In genomic region chr3:185677146-185677829, GRCh38 we compare ENCODE assay signal across 8 cellular contexts.
DNase-seq lines count a peak whose midpoint lies in the region; ATAC-seq and TF ChIP-seq lines count a peak whose summit lies in the region.

No MANE protein-coding gene starts in this region.

- TF ChIP-seq CTCF in mucosa of descending colon (IDR thresholded peaks at IDR 0.05): peak; percentile 33

- H3K27me3 Mint-ChIP-seq in T-helper 17 cell: peaks cover 36% of the 10 kb centered on the region

- DNase-seq in DMS153 treated with DMSO at 0.1 percent for 48 hours (lab: John Stamatoyannopoulos, UW; ENCODE audit: unreplicated experiment): peak; percentile 25
- peak; percentile 57 for DNase-seq in HEK293T (ENCODE audit: extremely low spot score)
- peak; percentile 87 for DNase-seq in NOMO-1 treated with DMSO at 0.1 percent for 48 hours (lab: John Stamatoyannopoulos, UW; ENCODE audit: unreplicated experiment)
- peak; percentile 85 for DNase-seq in dedifferentiated amniotic fluid mesenchymal stem cell (ENCODE audit: extremely low spot score)
- DNase-seq in mucosa of descending colon: peak in 1 of 3 donors; percentile 75
- DNase-seq in T-helper 17 cell: no peak
- DNase-seq in activated CD4-positive, CD25-positive, alpha-beta regulatory T cell treated with anti-CD3 and anti-CD28 coated beads, Interleukin-2, amount 50 U/mL, for 72 hours: no peak
- DNase-seq in DMS79 treated with DMSO at 0.1 percent for 48 hours (lab: John Stamatoyannopoulos, UW): no peak

- H3K9me3 ChIP-seq in mucosa of descending colon: no peaks in the 10 kb centered on the region
- peaks cover 3% of the 10 kb centered on the region for H3K9me3 ChIP-seq in T-helper 17 cell (ENCODE audit: control insufficient read depth, low read length, poor library complexity, severe bottlenecking)

- no peaks in the 10 kb centered on the region for H3K4me1 Mint-ChIP-seq in T-helper 17 cell

- H3K4me3 Mint-ChIP-seq in T-helper 17 cell: no peak overlapping the region

- H3K27ac Mint-ChIP-seq in T-helper 17 cell: no peak overlapping the region

- POLR2A ChIA-PET in HEK293T (lab: Yijun Ruan, JAX): no interaction called here

- no peak overlapping the region for H3K4me3 ChIP-seq in mucosa of descending colon

- ATAC-seq in mucosa of descending colon: peak; percentile 86
- ATAC-seq in T-helper 17 cell: no peak

- intact Hi-C loops in mucosa of descending colon (cut with DNase I, micrococcal nuclease): loop anchor here in 1 of 2 donors (5.0 kb wide), 1 partner anchor 90 kb away; no protein-coding TSS in a partner anchor

- H3K36me3 Mint-ChIP-seq in T-helper 17 cell (ENCODE audit: low read depth): peaks cover 2% of the 10 kb centered on the region

- CTCF ChIA-PET in HEK293T (lab: Yijun Ruan, JAX): interaction anchor here (0.6 to 1.9 kb wide), 8 partner anchors 17 to 208 kb away, joined by 3 to 7 read pairs (median 5); no protein-coding TSS in a partner anchor

- no peaks in the 10 kb centered on the region for H3K4me1 ChIP-seq in mucosa of descending colon (ENCODE audit: low read depth)

- peaks cover 4% of the 10 kb centered on the region for H3K36me3 ChIP-seq in mucosa of descending colon (ENCODE audit: low read depth)

TF ChIP-seq in HEK293T, 16 proteins besides CTCF, POLR2A, EP300 and RAD21:
- no peak for TF ChIP-seq FOXM1 (IDR thresholded peaks at IDR 0.05; ENCODE audit: borderline replicate concordance)
- no peak for TF ChIP-seq L3MBTL2 (conservative IDR thresholded peaks at IDR 0.05)
- TF ChIP-seq SP1 (IDR thresholded peaks at IDR 0.05): no peak
- TF ChIP-seq ELF4 (IDR thresholded peaks at IDR 0.05): no peak
- TF ChIP-seq SUZ12 (IDR thresholded peaks at IDR 0.05): no peak
- no peak for TF ChIP-seq HDGF (IDR thresholded peaks at IDR 0.05; ENCODE audit: borderline replicate concordance)
- no peak for TF ChIP-seq PKNOX1 (IDR thresholded peaks at IDR 0.05)
- no peak for TF ChIP-seq TARDBP (IDR thresholded peaks at IDR 0.05)
- TF ChIP-seq LEF1 (IDR thresholded peaks at IDR 0.05; ENCODE audit: borderline replicate concordance): no peak
- no peak for TF ChIP-seq CTBP1 (IDR thresholded peaks at IDR 0.05; ENCODE audit: borderline replicate concordance)
- TF ChIP-seq BHLHE40 (IDR thresholded peaks at IDR 0.05; ENCODE audit: borderline replicate concordance): no peak
- no peak for TF ChIP-seq ARNT (IDR thresholded peaks at IDR 0.05)
- no peak for TF ChIP-seq ZNF384 (IDR thresholded peaks at IDR 0.05)
TF ChIP-seq in HEK293T: peak in this region for 0.

Comparison
In these comparisons a context has a peak if more than half of its experiments do, and no peak if none do; other contexts are left out.
1. DNase-seq: peak in DMS153 treated with DMSO at 0.1 percent for 48 hours (single experiment), HEK293T (single experiment), NOMO-1 treated with DMSO at 0.1 percent for 48 hours (single experiment) and dedifferentiated amniotic fluid mesenchymal stem cell (single experiment); none in T-helper 17 cell (0 of 3), activated CD4-positive, CD25-positive, alpha-beta regulatory T cell treated with anti-CD3 and anti-CD28 coated beads, Interleukin-2, amount 50 U/mL, for 72 hours (single experiment) and DMS79 treated with DMSO at 0.1 percent for 48 hours (single experiment).